27 cellular contexts compared by ENCODE assay signal in the genomic region with DNA sequence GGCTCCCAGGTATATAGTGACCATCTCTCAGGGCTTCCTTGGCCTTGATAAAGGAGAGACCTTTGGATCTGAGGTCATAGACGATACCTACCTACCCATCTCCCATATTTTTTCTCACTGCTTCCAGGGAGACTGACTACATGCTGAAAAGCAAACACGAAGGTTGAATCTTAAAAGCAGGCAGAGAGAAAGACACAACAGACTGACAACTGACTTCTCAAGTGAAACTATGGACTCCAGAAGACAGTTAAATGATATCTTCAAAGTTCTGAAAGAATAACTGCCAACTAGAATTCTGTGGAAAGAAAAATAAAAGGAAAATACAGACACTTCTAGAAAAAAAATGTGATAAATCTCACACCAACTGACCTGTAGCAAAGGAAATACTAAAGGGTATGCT.
"Had no signal": no experiment of that assay in that cellular context is flagged by ENCODE, and none has a peak within 500 bp of the region (broad histone marks: within the 10 kb centered on the region; RNA-seq: fewer than 3 reads in every experiment).

No MANE protein-coding gene starts in this region.

- H3K4me2 ChIP-seq: hepatocyte had no signal

- H3K27ac ChIP-seq: hepatocyte, lower lobe of right lung, parathyroid adenoma, VCaP had no signal

- H3K4me1 ChIP-seq: parathyroid adenoma had no signal

- DNase-seq: activated CD4-positive, alpha-beta T cell treated with anti-CD3 and anti-CD28 coated beads for 1 hour; activated naive CD4-positive, alpha-beta T cell; activated T-cell treated with anti-CD3 and anti-CD28 coated beads, Interleukin-2, amount 50 U/mL, for 1 hour; amniotic stem cell; cerebellar nuclear complex; cortex of kidney; foreskin melanocyte; glutamatergic neuron; immature natural killer cell; lower lobe of right lung; mesendoderm; mucosa of descending colon; nephron progenitor cell; small intestine; stimulated activated CD4-positive, alpha-beta T cell treated with anti-CD3 and anti-CD28 coated beads, Interleukin-2, amount 100 ng/mL, for 24 hours; stomach; T1000 had no signal

- H3K9me3 ChIP-seq: lower lobe of right lung, mucosa of descending colon had no signal

- H3K27me3 ChIP-seq: hepatocyte, stomach, suprapubic skin, tibial nerve had no signal

- H3K4me3 ChIP-seq: hepatocyte, lower lobe of right lung, mucosa of descending colon, stomach, suprapubic skin, tibial nerve had no signal

- ATAC-seq: left lobe of liver; lower lobe of right lung; mucosa of descending colon; sciatic nerve; stimulated activated memory B cell treated with anti-CD40 and anti-IgM and Interleukin-4, amounts not matched to agents 10 μg/mL and 1 μg/mL and 100 μg/mL, for 72 hours had no signal

- H3K9ac ChIP-seq: parathyroid adenoma had no signal

- H3K36me3 ChIP-seq: lower lobe of right lung, stomach, suprapubic skin, tibial nerve had no signal

- FAIRE-seq: bronchial epithelial cell, endometrium, small intestine had no signal
